Comparison of ENCODE assay signal across 7 cellular contexts in the genomic region with DNA sequence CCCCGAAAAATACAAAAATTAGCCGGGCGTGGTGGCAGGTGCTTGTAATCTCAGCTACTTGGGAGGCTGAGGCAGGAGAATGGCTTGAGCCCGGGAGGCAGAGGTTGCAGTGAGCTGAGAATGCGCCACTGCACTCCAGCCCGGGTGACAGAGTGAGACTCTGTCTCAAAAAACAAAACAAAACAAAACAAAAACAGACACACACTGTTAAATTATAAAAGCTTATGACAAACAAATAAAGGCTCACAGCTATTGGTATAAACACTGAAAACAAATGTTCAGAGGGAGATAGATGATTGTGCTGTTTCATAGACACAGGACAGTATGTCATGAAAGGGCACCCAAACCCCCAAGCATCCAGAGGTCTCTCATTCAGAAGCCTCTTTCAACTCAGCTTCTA. TPM values are rescaled to one million over a fixed set of nuclear protein-coding genes. Genes with fewer than 3 reads are reported as not detected.
A peak's percentile ranks its signal among the peaks of the same experiment; 100 is the strongest.
DNase-seq lines count a peak whose midpoint lies in the region; ATAC-seq and TF ChIP-seq lines count a peak whose summit lies in the region.
"Not testable (repeated sequence)": the region's sequence is repeated elsewhere in the genome, so short reads cannot be mapped to it uniquely, and the experiment has no call there.

No MANE protein-coding gene starts in this region.

- H4K8ac ChIP-seq in IMR-90 (ENCODE audit: low read depth in 2 of 2, low read length in 2 of 2): not testable (repeated sequence)

- H2AFZ ChIP-seq in IMR-90 (replicated peaks; ENCODE audit: low read length, poor library complexity); OCI-LY7 (ENCODE audit: low read length): not testable (repeated sequence)

- H3K9me3 Mint-ChIP-seq in CD4-positive, CD25-positive, alpha-beta regulatory T cell; activated CD4-positive, alpha-beta T cell treated with anti-CD3 and anti-CD28 coated beads, Interleukin-2, amount 10 ng/mL, durations not matched to agents 24 days and 14 days; activated T-helper 17 cell treated with anti-CD3 and anti-CD28 coated beads, Interleukin-2, amount 50 U/mL, for 72 hours; neural crest cell: not testable (repeated sequence)

- H3K4me3 Mint-ChIP-seq in CD4-positive, CD25-positive, alpha-beta regulatory T cell: peak overlapping the region in 2 of 4 donors; percentile 84 to 94
- peak overlapping the region; percentile 69 for H3K4me3 Mint-ChIP-seq in activated CD4-positive, alpha-beta T cell treated with anti-CD3 and anti-CD28 coated beads, Interleukin-2, amount 10 ng/mL, durations not matched to agents 24 days and 14 days
- H3K4me3 Mint-ChIP-seq in activated T-helper 17 cell treated with anti-CD3 and anti-CD28 coated beads, Interleukin-2, amount 50 U/mL, for 72 hours: peak overlapping the region; percentile 96
- H3K4me3 Mint-ChIP-seq in neural crest cell: peak overlapping the region; percentile 67

- peaks cover 31% of the 10 kb centered on the region for H3K4me1 ChIP-seq in CD4-positive, CD25-positive, alpha-beta regulatory T cell (ENCODE audit: control insufficient read depth, insufficient read depth, low read length, poor library complexity, severe bottlenecking)
- not testable (repeated sequence) for H3K4me1 ChIP-seq in IMR-90 (ENCODE audit: control insufficient read depth, insufficient read depth, low read length)
- H3K4me1 ChIP-seq in OCI-LY7 (ENCODE audit: insufficient read depth, low read length, poor library complexity, severe bottlenecking) (peaks cover 25% of the 10 kb centered on the region), esophagus muscularis mucosa (peaks cover 9 to 38% (median 32%) of the 10 kb centered on the region in 4 donors)

- not testable (repeated sequence) for BruUV-seq in IMR-90 (replicated peaks; lab: Mats Ljungman, UMichigan); OCI-LY7 (replicated peaks; lab: Mats Ljungman, UMichigan)

- TF ChIP-seq CTCF in IMR-90 (conservative IDR thresholded peaks at IDR 0.05; ENCODE audit: low read depth, low read length); OCI-LY7 (conservative IDR thresholded peaks at IDR 0.05; ENCODE audit: low read length); esophagus muscularis mucosa (IDR thresholded peaks at IDR 0.05); neural crest cell (conservative IDR thresholded peaks at IDR 0.05): not testable (repeated sequence)

- dilution Hi-C loops in IMR-90 (cut with HindIII; ENCODE audit: low sequenced_read_pairs, unreplicated experiment): not testable (repeated sequence)

- not testable (repeated sequence) for H3K9me2 ChIP-seq in OCI-LY7 (ENCODE audit: insufficient read depth, low read length)

- WGBS in IMR-90 (ENCODE audit: extremely low coverage in 2 of 2, insufficient read length in 1 of 2), 2 experiments: no CpG with 5 or more reads among the region's 6 CpGs
- WGBS in esophagus muscularis mucosa: 94% methylated on average over 6 of the region's 6 CpGs

- H3K4me3 ChIP-seq in CD4-positive, CD25-positive, alpha-beta regulatory T cell (ENCODE audit: low read depth, low read length): peak overlapping the region; percentile 41
- not testable (repeated sequence) for H3K4me3 ChIP-seq in IMR-90 (ENCODE audit: insufficient read depth, low read depth, low read length); OCI-LY7 (ENCODE audit: low read depth, low read length, poor library complexity, severe bottlenecking); esophagus muscularis mucosa

- H3K9ac ChIP-seq in IMR-90 (ENCODE audit: low read depth, low read length): not testable (repeated sequence)

- not testable (repeated sequence) for H3K9me1 ChIP-seq in IMR-90 (ENCODE audit: insufficient read depth, low read length)

- not testable (repeated sequence) for H3K14ac ChIP-seq in IMR-90 (replicated peaks; ENCODE audit: low read depth, low read length)

- H3K27me3 Mint-ChIP-seq in CD4-positive, CD25-positive, alpha-beta regulatory T cell; activated CD4-positive, alpha-beta T cell treated with anti-CD3 and anti-CD28 coated beads, Interleukin-2, amount 10 ng/mL, durations not matched to agents 24 days and 14 days; activated T-helper 17 cell treated with anti-CD3 and anti-CD28 coated beads, Interleukin-2, amount 50 U/mL, for 72 hours; neural crest cell (ENCODE audit: low read depth): not testable (repeated sequence)

- H3K36me3 Mint-ChIP-seq in CD4-positive, CD25-positive, alpha-beta regulatory T cell: peaks cover 21% of the 10 kb centered on the region
- peaks cover 59% of the 10 kb centered on the region for H3K36me3 Mint-ChIP-seq in activated CD4-positive, alpha-beta T cell treated with anti-CD3 and anti-CD28 coated beads, Interleukin-2, amount 10 ng/mL, durations not matched to agents 24 days and 14 days (ENCODE audit: low read depth)
- peaks cover 79% of the 10 kb centered on the region for H3K36me3 Mint-ChIP-seq in activated T-helper 17 cell treated with anti-CD3 and anti-CD28 coated beads, Interleukin-2, amount 50 U/mL, for 72 hours (ENCODE audit: low read depth)
- peaks cover 14% of the 10 kb centered on the region for H3K36me3 Mint-ChIP-seq in neural crest cell (ENCODE audit: low read depth)

- H3K4ac ChIP-seq in IMR-90 (ENCODE audit: low read depth, low read length): not testable (repeated sequence)

- H2BK5ac ChIP-seq in IMR-90 (ENCODE audit: low read depth, low read length, poor library complexity, severe bottlenecking): not testable (repeated sequence)

- in situ Hi-C loops in IMR-90 (cut with MboI; ENCODE audit: low sequenced_read_pairs): not testable (repeated sequence)

- H3K23ac ChIP-seq in IMR-90 (ENCODE audit: low read depth, low read length): 0 out of 2 replicates have a peak overlapping the region, but pooled peaks have one; percentile 6

- not testable (repeated sequence) for H3K27me3 ChIP-seq in CD4-positive, CD25-positive, alpha-beta regulatory T cell (ENCODE audit: control insufficient read depth, insufficient read depth, low read length); IMR-90 (ENCODE audit: control insufficient read depth, insufficient read depth, low read length); esophagus muscularis mucosa

- not testable (repeated sequence) for ATAC-seq in CD4-positive, CD25-positive, alpha-beta regulatory T cell (ENCODE audit: low read depth in 2 of 2); IMR-90 (ENCODE audit: low read depth); activated T-helper 17 cell treated with anti-CD3 and anti-CD28 coated beads, Interleukin-2, amount 50 U/mL, for 72 hours (replicated peaks)

- H2BK120ac ChIP-seq in IMR-90 (ENCODE audit: low read depth, low read length): not testable (repeated sequence)

- CTCF ChIA-PET in IMR-90 (lab: Yijun Ruan, JAX): interaction anchor here (1.2 kb wide), 1 partner anchor 26 kb away, joined by 3 read pairs; no protein-coding TSS in a partner anchor
- CTCF ChIA-PET in OCI-LY7 (lab: Charles Lee; ENCODE audit: unreplicated experiment): not testable (repeated sequence)

- intact Hi-C loops in IMR-90 (cut with micrococcal nuclease): loop anchor here (10.0 kb wide), 1 partner anchor 178 kb away; no protein-coding TSS in a partner anchor
- intact Hi-C loops in OCI-LY7 (cut with micrococcal nuclease; ENCODE audit: unreplicated experiment); esophagus muscularis mucosa (cut with DNase I): not testable (repeated sequence)
- intact Hi-C loops in activated CD4-positive, alpha-beta T cell treated with anti-CD3 and anti-CD28 coated beads, Interleukin-2, amount 10 ng/mL, durations not matched to agents 24 days and 14 days (cut with micrococcal nuclease): loop anchor here (5.0 to 10.0 kb wide), 2 partner anchors 50 to 178 kb away; no protein-coding TSS in a partner anchor

- H4K20me1 ChIP-seq in IMR-90 (ENCODE audit: insufficient read depth, low read length): not testable (repeated sequence)
- H4K20me1 ChIP-seq in OCI-LY7 (ENCODE audit: insufficient read depth, low read length): peaks cover 26% of the 10 kb centered on the region

- H3K18ac ChIP-seq in IMR-90 (ENCODE audit: low read depth, low read length): not testable (repeated sequence)

- H3K4me1 Mint-ChIP-seq in CD4-positive, CD25-positive, alpha-beta regulatory T cell: peaks cover 17 to 48% (median 40%) of the 10 kb centered on the region in 4 donors
- H3K4me1 Mint-ChIP-seq in activated CD4-positive, alpha-beta T cell treated with anti-CD3 and anti-CD28 coated beads, Interleukin-2, amount 10 ng/mL, durations not matched to agents 24 days and 14 days: peaks cover 33% of the 10 kb centered on the region
- H3K4me1 Mint-ChIP-seq in activated T-helper 17 cell treated with anti-CD3 and anti-CD28 coated beads, Interleukin-2, amount 50 U/mL, for 72 hours: peaks cover 16% of the 10 kb centered on the region
- H3K4me1 Mint-ChIP-seq in neural crest cell: peaks cover 35% of the 10 kb centered on the region

- H2AK5ac ChIP-seq in IMR-90 (ENCODE audit: low read depth, low read length): not testable (repeated sequence)

- H3K79me1 ChIP-seq in IMR-90 (ENCODE audit: low read depth in 1 of 2, low read length in 2 of 2): peaks cover 9 to 50% of the 10 kb centered on the region in 2 experiments; a peak in 3 of 4 replicates

- H3K9me3 ChIP-seq in CD4-positive, CD25-positive, alpha-beta regulatory T cell (ENCODE audit: control insufficient read depth in 2 of 2, low read length in 2 of 2); IMR-90 (ENCODE audit: control insufficient read depth, insufficient read depth, low read length); OCI-LY7 (ENCODE audit: low read length); esophagus muscularis mucosa: not testable (repeated sequence)

- not testable (repeated sequence) for H2AK9ac ChIP-seq in IMR-90 (replicated peaks; ENCODE audit: low read depth, low read length, poor library complexity)

- TF ChIP-seq POLR2A in IMR-90 (IDR thresholded peaks at IDR 0.05; ENCODE audit: low read depth, low read length); esophagus muscularis mucosa (IDR thresholded peaks at IDR 0.05; ENCODE audit: low read depth): not testable (repeated sequence)

- not testable (repeated sequence) for H3K4me2 ChIP-seq in IMR-90 (ENCODE audit: low read depth, low read length)
- peak overlapping the region; percentile 91; the same call in 1 of the 2 replicates for H3K4me2 ChIP-seq in OCI-LY7 (ENCODE audit: low read length)

- POLR2A ChIA-PET in IMR-90 (lab: Charles Lee; ENCODE audit: unreplicated experiment): not testable (repeated sequence)
- POLR2A ChIA-PET in OCI-LY7 (lab: Charles Lee): interaction anchor here (0.7 to 1.4 kb wide), 3 partner anchors 12 to 280 kb away, joined by 3 to 5 read pairs (median 3); partner anchors contain the start of gene BRPF3

- H3K27ac Mint-ChIP-seq in CD4-positive, CD25-positive, alpha-beta regulatory T cell: peak overlapping the region in 2 of 3 donors; percentile 27 to 67
- H3K27ac Mint-ChIP-seq in activated CD4-positive, alpha-beta T cell treated with anti-CD3 and anti-CD28 coated beads, Interleukin-2, amount 10 ng/mL, durations not matched to agents 24 days and 14 days; neural crest cell (ENCODE audit: unreplicated experiment): not testable (repeated sequence)
- peak overlapping the region; percentile 49 for H3K27ac Mint-ChIP-seq in activated T-helper 17 cell treated with anti-CD3 and anti-CD28 coated beads, Interleukin-2, amount 50 U/mL, for 72 hours

- not testable (repeated sequence) for TF ChIP-seq RAD21 in IMR-90 (IDR thresholded peaks at IDR 0.05; ENCODE audit: low read length)

- peaks cover 79% of the 10 kb centered on the region for H3K79me2 ChIP-seq in OCI-LY7 (ENCODE audit: insufficient read depth, low read depth, low read length)

- H2BK20ac ChIP-seq in IMR-90 (ENCODE audit: low read depth, low read length): not testable (repeated sequence)

- not testable (repeated sequence) for H4K5ac ChIP-seq in IMR-90 (ENCODE audit: low read depth, low read length)

- not testable (repeated sequence) for H3K36me3 ChIP-seq in CD4-positive, CD25-positive, alpha-beta regulatory T cell (ENCODE audit: control insufficient read depth, insufficient read depth, low read length); IMR-90 (ENCODE audit: control insufficient read depth, insufficient read depth, low read length)
- peaks cover 58% of the 10 kb centered on the region for H3K36me3 ChIP-seq in OCI-LY7 (ENCODE audit: insufficient read depth, low read length)
- H3K36me3 ChIP-seq in esophagus muscularis mucosa: peaks cover 0 to 26% (median 2%) of the 10 kb centered on the region in 4 donors

- peak overlapping the region; percentile 6 for H3K27ac ChIP-seq in CD4-positive, CD25-positive, alpha-beta regulatory T cell (ENCODE audit: insufficient read depth, low read length, poor library complexity, severe bottlenecking)
- not testable (repeated sequence) for H3K27ac ChIP-seq in IMR-90 (ENCODE audit: insufficient read depth, low read length); OCI-LY7 (ENCODE audit: low read depth, low read length, poor library complexity, severe bottlenecking); esophagus muscularis mucosa (replicated peaks in 1 of 4)

- not testable (repeated sequence) for TF ChIP-seq EP300 in esophagus muscularis mucosa (IDR thresholded peaks at IDR 0.05)

- H2BK15ac ChIP-seq in IMR-90 (ENCODE audit: low read depth, low read length): not testable (repeated sequence)

- H4K91ac ChIP-seq in IMR-90 (ENCODE audit: insufficient read depth, low read depth, low read length): not testable (repeated sequence)

- DNase-seq in CD4-positive, CD25-positive, alpha-beta regulatory T cell; IMR-90; OCI-LY7 (ENCODE audit: low spot score); activated CD4-positive, alpha-beta T cell treated with anti-CD3 and anti-CD28 coated beads, Interleukin-2, amount 10 ng/mL, durations not matched to agents 24 days and 14 days; neural crest cell (ENCODE audit: low read depth, low spot score): not testable (repeated sequence)
- peak; percentile 75 for DNase-seq in esophagus muscularis mucosa (ENCODE audit: extremely low spot score)

- not testable (repeated sequence) for H3K56ac ChIP-seq in IMR-90 (ENCODE audit: extremely low read depth, insufficient read depth, low read length)

RNA-seq across cellular contexts. Expression of gene SRPK1, which starts 4.0 kb away (rescaled TPM):
- total RNA-seq in CD4-positive, CD25-positive, alpha-beta regulatory T cell: 47.0 TPM
- 10 to 100 TPM; 53.5 to 65.4 (median 57.8) TPM for polyA plus RNA-seq in CD4-positive, CD25-positive, alpha-beta regulatory T cell
- total RNA-seq in IMR-90 (2012; rRNA removed): 44.6 and 92.8 TPM in 2 replicates
- polyA plus RNA-seq in IMR-90 (2012; rRNA removed): 17.6 and 22.5 TPM in 2 replicates
- 4.2 and 6.1 TPM in 2 replicates for polyA plus RNA-seq in IMR-90 (2012; cell fraction: cytosol; rRNA removed)
- 9.1 and 34.1 TPM in 2 replicates for polyA plus RNA-seq in IMR-90 (2012; cell fraction: nucleus; rRNA removed; ENCODE audit: low replicate concordance)
- total RNA-seq in OCI-LY7 (2014; rRNA removed; shearing (Covaris generic)): 75.6 and 86.0 TPM in 2 replicates
- total RNA-seq in OCI-LY7 (2022): 109 and 126 TPM in 2 replicates
- total RNA-seq in activated CD4-positive, alpha-beta T cell treated with anti-CD3 and anti-CD28 coated beads, Interleukin-2, amount 10 ng/mL, durations not matched to agents 24 days and 14 days: 162 and 163 TPM in 2 replicates
- total RNA-seq in activated T-helper 17 cell treated with anti-CD3 and anti-CD28 coated beads, Interleukin-2, amount 50 U/mL, for 72 hours: 100 to 1,000 TPM in 1 of 2 donors, 10 to 100 TPM in 1; 83.5 to 101 TPM
- 10 to 100 TPM; 25.4 to 36.5 (median 30.4) TPM for total RNA-seq in esophagus muscularis mucosa
- total RNA-seq in neural crest cell: 105 and 113 TPM in 2 replicates
